20 cellular contexts compared by ENCODE assay signal in genomic region chr2:8144785-8145184, GRCh38.
DNase-seq lines count a peak whose midpoint lies in the region; ATAC-seq and TF ChIP-seq lines count a peak whose summit lies in the region.
"Had no signal": no experiment of that assay in that cellular context is flagged by ENCODE, and none has a peak within 500 bp of the region (broad histone marks: within the 10 kb centered on the region; RNA-seq: fewer than 3 reads in every experiment).

No MANE protein-coding gene starts in this region.

- no peak overlapping the region for H2AFZ ChIP-seq in OCI-LY3 (ENCODE audit: low read depth, low read length)
- H2AFZ ChIP-seq in mesenchymal stem cell (ENCODE audit: low read depth, low read length): no peak overlapping the region

- ATAC-seq in HG02852 (IDR thresholded peaks at IDR 0.05; ENCODE audit: unreplicated experiment): no peak
- ATAC-seq: activated CD8-positive, alpha-beta T cell treated with anti-CD3 and anti-CD28 coated beads for 36 hours had no signal

- H3K4me2 ChIP-seq in OCI-LY3 (ENCODE audit: low read length) (peak overlapping the region; percentile 24; the same call in 1 of the 2 replicates), mesenchymal stem cell (ENCODE audit: low read length, poor library complexity, severe bottlenecking) (no peak overlapping the region)

- DNase-seq in AG10803 (ENCODE audit: low read depth): peak; percentile 80
- DNase-seq in mesenchymal stem cell: peak; percentile 79
- DNase-seq in SKM-1 treated with dmso at 0.1 percent for 144 hours (lab: John Stamatoyannopoulos, UW; ENCODE audit: unreplicated experiment): no peak
- no peak for DNase-seq in NCI-H1930 (lab: John Stamatoyannopoulos, UW)
- DNase-seq in occipital lobe (lab: John Stamatoyannopoulos, UW): no peak
- DNase-seq: activated CD8-positive, alpha-beta T cell treated with anti-CD3 and anti-CD28 coated beads for 36 hours; amygdala; Calu3; cortex of kidney; HCEC 1CT; hippocampal formation; kidney glomerular epithelial cell; NCI-H526 treated with DMSO at 0.1 percent for 48 hours; stimulated activated CD4-positive, alpha-beta T cell treated with anti-CD3 and anti-CD28 coated beads, Interleukin-4, amount 100 ng/mL, for 24 hours; stimulated activated CD8-positive, alpha-beta memory T cell treated with anti-CD3 and anti-CD28 coated beads, Interleukin-4, amount 100 ng/mL, for 48 hours had no signal

- no peak overlapping the region for H3K4me3 ChIP-seq in AG10803 (ENCODE audit: low read length)
- H3K4me3 ChIP-seq in OCI-LY3 (ENCODE audit: low read length): peak overlapping the region; percentile 20; the same call in 1 of the 2 replicates
- H3K4me3 ChIP-seq in mesenchymal stem cell (ENCODE audit: insufficient read depth in 1 of 2, low read depth in 1 of 2, low read length in 2 of 2): no peak overlapping the region
- H3K4me3 ChIP-seq: thoracic aorta had no signal

- H4K91ac ChIP-seq in mesenchymal stem cell (ENCODE audit: low read length): no peak overlapping the region

- no peak overlapping the region for H3K4ac ChIP-seq in mesenchymal stem cell (ENCODE audit: low read depth in 1 of 2, low read length in 2 of 2)

- no peak overlapping the region for H2BK120ac ChIP-seq in mesenchymal stem cell (ENCODE audit: low read depth, low read length)

- no peak overlapping the region for H2BK12ac ChIP-seq in mesenchymal stem cell (ENCODE audit: low read length in 2 of 2)

- no peak overlapping the region for H3K14ac ChIP-seq in mesenchymal stem cell (ENCODE audit: low read length in 2 of 2)

- peak overlapping the region; percentile 25 for H3K27ac Mint-ChIP-seq in dendritic cell treated with granulocyte-macrophage colony-stimulating factor and Interleukin-4, amounts not matched to agents 40 ng/mL and 50 ng/mL, for 4 days
- H3K27ac Mint-ChIP-seq: activated CD8-positive, alpha-beta T cell treated with anti-CD3 and anti-CD28 coated beads for 36 hours had no signal

- H3K9ac ChIP-seq in OCI-LY3 (ENCODE audit: low read length) (no peak overlapping the region), mesenchymal stem cell (ENCODE audit: low read length) (peak overlapping the region; percentile 14)

- H4K8ac ChIP-seq in mesenchymal stem cell (ENCODE audit: low read length): no peak overlapping the region

- no peaks in the 10 kb centered on the region for H3K36me3 Mint-ChIP-seq in dendritic cell treated with granulocyte-macrophage colony-stimulating factor and Interleukin-4, amounts not matched to agents 40 ng/mL and 50 ng/mL, for 4 days (ENCODE audit: low read depth)

- H3K27me3 ChIP-seq in OCI-LY3 (ENCODE audit: low read depth, low read length): no peaks in the 10 kb centered on the region
- H3K27me3 ChIP-seq in mesenchymal stem cell (ENCODE audit: control insufficient read depth in 1 of 2, insufficient read depth in 1 of 2, low read length in 2 of 2): no peaks in the 10 kb centered on the region

- intact Hi-C loops in dendritic cell treated with granulocyte-macrophage colony-stimulating factor and Interleukin-4, amounts not matched to agents 40 ng/mL and 50 ng/mL, for 4 days (cut with micrococcal nuclease): no loop called here

- H3K4me1 ChIP-seq in OCI-LY3 (ENCODE audit: low read length) (peaks cover 16% of the 10 kb centered on the region), mesenchymal stem cell (ENCODE audit: control insufficient read depth, insufficient read depth, low read depth, low read length) (peaks cover 11% of the 10 kb centered on the region)

- H3K23ac ChIP-seq in mesenchymal stem cell (ENCODE audit: low read length in 2 of 2): no peak overlapping the region

- H3K9me3 ChIP-seq in OCI-LY3 (ENCODE audit: insufficient read depth, low read length) (no peaks in the 10 kb centered on the region), mesenchymal stem cell (ENCODE audit: control insufficient read depth, low read length) (no peaks in the 10 kb centered on the region)
- H3K9me3 ChIP-seq: thoracic aorta had no signal

- no peaks in the 10 kb centered on the region for H3K79me1 ChIP-seq in mesenchymal stem cell (replicated peaks; ENCODE audit: low read length, poor library complexity, severe bottlenecking)

- no peak overlapping the region for H2BK15ac ChIP-seq in mesenchymal stem cell (ENCODE audit: low read depth, poor library complexity, severe bottlenecking)

- H3K4me3 Mint-ChIP-seq in dendritic cell treated with granulocyte-macrophage colony-stimulating factor and Interleukin-4, amounts not matched to agents 40 ng/mL and 50 ng/mL, for 4 days: no peak overlapping the region
- H3K4me3 Mint-ChIP-seq: activated CD8-positive, alpha-beta T cell treated with anti-CD3 and anti-CD28 coated beads for 36 hours had no signal

- H3K27me3 Mint-ChIP-seq in dendritic cell treated with granulocyte-macrophage colony-stimulating factor and Interleukin-4, amounts not matched to agents 40 ng/mL and 50 ng/mL, for 4 days: peaks cover 2% of the 10 kb centered on the region
- H3K27me3 Mint-ChIP-seq: activated CD8-positive, alpha-beta T cell treated with anti-CD3 and anti-CD28 coated beads for 36 hours had no signal

- H3K27ac ChIP-seq in OCI-LY3 (ENCODE audit: low read length): peak overlapping the region; percentile 39; the same call in 1 of the 2 replicates
- no peak overlapping the region for H3K27ac ChIP-seq in mesenchymal stem cell (ENCODE audit: low read length, poor library complexity, severe bottlenecking)
- H3K27ac ChIP-seq: epithelial cell of prostate, thoracic aorta had no signal

- no peak for TF ChIP-seq CTCF in AG10803 (conservative IDR thresholded peaks at IDR 0.05; ENCODE audit: low read length)
- no peak for TF ChIP-seq CTCF in OCI-LY3 (IDR thresholded peaks at IDR 0.05; ENCODE audit: low read depth, low read length)

- H3K4me1 Mint-ChIP-seq in dendritic cell treated with granulocyte-macrophage colony-stimulating factor and Interleukin-4, amounts not matched to agents 40 ng/mL and 50 ng/mL, for 4 days (ENCODE audit: low read depth): peaks cover 26% of the 10 kb centered on the region

- H3K36me3 ChIP-seq in OCI-LY3 (replicated peaks; ENCODE audit: low read depth, low read length) (no peaks in the 10 kb centered on the region), mesenchymal stem cell (ENCODE audit: control insufficient read depth in 1 of 2, insufficient read depth in 2 of 2, low read depth in 1 of 2, low read length in 2 of 2) (no peaks in the 10 kb centered on the region)
- H3K36me3 ChIP-seq: thoracic aorta had no signal

- peaks cover 13% of the 10 kb centered on the region for H3K9me3 Mint-ChIP-seq in dendritic cell treated with granulocyte-macrophage colony-stimulating factor and Interleukin-4, amounts not matched to agents 40 ng/mL and 50 ng/mL, for 4 days
- H3K9me3 Mint-ChIP-seq: activated CD8-positive, alpha-beta T cell treated with anti-CD3 and anti-CD28 coated beads for 36 hours had no signal

- no peak overlapping the region for H2BK5ac ChIP-seq in mesenchymal stem cell (ENCODE audit: low read depth, low read length, poor library complexity, severe bottlenecking)

- no peaks in the 10 kb centered on the region for H4K20me1 ChIP-seq in OCI-LY3 (ENCODE audit: insufficient read depth, low read length)

- no peak overlapping the region for H3K18ac ChIP-seq in mesenchymal stem cell (ENCODE audit: low read depth in 1 of 2, low read length in 2 of 2)

- H3K79me2 ChIP-seq in OCI-LY3 (ENCODE audit: low read length): no peaks in the 10 kb centered on the region

- H2AK5ac ChIP-seq in mesenchymal stem cell (ENCODE audit: low read length, severe bottlenecking): no peak overlapping the region

- 32% methylated on average over 3 of the region's 3 CpGs for WGBS in mesenchymal stem cell

Comparison
In these comparisons a context has a peak if more than half of its experiments do, and no peak if none do; other contexts are left out.
1. DNase-seq: peak in AG10803 (single experiment) and mesenchymal stem cell (single experiment); none in SKM-1 treated with dmso at 0.1 percent for 144 hours (single experiment), NCI-H1930 (0 of 2) and occipital lobe (single experiment).